Comparison of ENCODE assay signal across 3 cellular contexts in genomic region chr19:43332058-43332922, GRCh38.
TF ChIP-seq lines count a peak whose summit lies in the region.

No MANE protein-coding gene starts in this region.

TF ChIP-seq in liver, 16 proteins besides CTCF, POLR2A, EP300 and RAD21:
- no peak for TF ChIP-seq RXRA (IDR thresholded peaks at IDR 0.05)
- TF ChIP-seq NR2F2 (IDR thresholded peaks at IDR 0.05): peak; percentile 88
- no peak for TF ChIP-seq FOXA1 (IDR thresholded peaks at IDR 0.05)
- TF ChIP-seq, protein P1, sequence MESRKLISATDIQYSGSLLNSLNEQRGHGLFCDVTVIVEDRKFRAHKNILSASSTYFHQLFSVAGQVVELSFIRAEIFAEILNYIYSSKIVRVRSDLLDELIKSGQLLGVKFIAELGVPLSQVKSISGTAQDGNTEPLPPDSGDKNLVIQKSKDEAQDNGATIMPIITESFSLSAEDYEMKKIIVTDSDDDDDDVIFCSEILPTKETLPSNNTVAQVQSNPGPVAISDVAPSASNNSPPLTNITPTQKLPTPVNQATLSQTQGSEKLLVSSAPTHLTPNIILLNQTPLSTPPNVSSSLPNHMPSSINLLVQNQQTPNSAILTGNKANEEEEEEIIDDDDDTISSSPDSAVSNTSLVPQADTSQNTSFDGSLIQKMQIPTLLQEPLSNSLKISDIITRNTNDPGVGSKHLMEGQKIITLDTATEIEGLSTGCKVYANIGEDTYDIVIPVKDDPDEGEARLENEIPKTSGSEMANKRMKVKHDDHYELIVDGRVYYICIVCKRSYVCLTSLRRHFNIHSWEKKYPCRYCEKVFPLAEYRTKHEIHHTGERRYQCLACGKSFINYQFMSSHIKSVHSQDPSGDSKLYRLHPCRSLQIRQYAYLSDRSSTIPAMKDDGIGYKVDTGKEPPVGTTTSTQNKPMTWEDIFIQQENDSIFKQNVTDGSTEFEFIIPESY (IDR thresholded peaks at IDR 0.05): no peak
- TF ChIP-seq ATF3 (IDR thresholded peaks at IDR 0.05): no peak
- no peak for TF ChIP-seq TAF1 (conservative IDR thresholded peaks at IDR 0.05)

TF ChIP-seq in HepG2, 621 proteins besides CTCF, POLR2A, EP300 and RAD21:
- no peak for TF ChIP-seq ZNF781 (CRISPR knock-in tag; IDR thresholded peaks at IDR 0.05; ENCODE audit: borderline replicate concordance, not compliant biosample characterization)
- TF ChIP-seq ZFP37 (CRISPR knock-in tag; IDR thresholded peaks at IDR 0.05; ENCODE audit: borderline replicate concordance): no peak
- no peak for TF ChIP-seq ZNF652 (CRISPR knock-in tag; IDR thresholded peaks at IDR 0.05; ENCODE audit: borderline replicate concordance, low read depth)
- TF ChIP-seq, protein P2, sequence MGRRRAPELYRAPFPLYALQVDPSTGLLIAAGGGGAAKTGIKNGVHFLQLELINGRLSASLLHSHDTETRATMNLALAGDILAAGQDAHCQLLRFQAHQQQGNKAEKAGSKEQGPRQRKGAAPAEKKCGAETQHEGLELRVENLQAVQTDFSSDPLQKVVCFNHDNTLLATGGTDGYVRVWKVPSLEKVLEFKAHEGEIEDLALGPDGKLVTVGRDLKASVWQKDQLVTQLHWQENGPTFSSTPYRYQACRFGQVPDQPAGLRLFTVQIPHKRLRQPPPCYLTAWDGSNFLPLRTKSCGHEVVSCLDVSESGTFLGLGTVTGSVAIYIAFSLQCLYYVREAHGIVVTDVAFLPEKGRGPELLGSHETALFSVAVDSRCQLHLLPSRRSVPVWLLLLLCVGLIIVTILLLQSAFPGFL (CRISPR knock-in tag; IDR thresholded peaks at IDR 0.05): no peak
- no peak for TF ChIP-seq FOXA1 (IDR thresholded peaks at IDR 0.05)
- no peak for TF ChIP-seq FOXA1 (CRISPR knock-in tag; IDR thresholded peaks at IDR 0.05)
- TF ChIP-seq ZHX2 (IDR thresholded peaks at IDR 0.05; ENCODE audit: low read depth): no peak
- no peak for TF ChIP-seq ZHX2 (CRISPR knock-in tag; IDR thresholded peaks at IDR 0.05; ENCODE audit: borderline replicate concordance)
- no peak for TF ChIP-seq ZNF121 (CRISPR knock-in tag; IDR thresholded peaks at IDR 0.05)
- no peak for TF ChIP-seq ZNF563 (CRISPR knock-in tag; IDR thresholded peaks at IDR 0.05)
- no peak for TF ChIP-seq SYNCRIP (IDR thresholded peaks at IDR 0.05; ENCODE audit: insufficient read depth, low read depth, low read length)
- TF ChIP-seq ZNF282 (IDR thresholded peaks at IDR 0.05; ENCODE audit: partially characterized antibody): no peak
- TF ChIP-seq ZNF790 (CRISPR knock-in tag; IDR thresholded peaks at IDR 0.05; ENCODE audit: borderline replicate concordance): no peak
- no peak for TF ChIP-seq ZNF138 (CRISPR knock-in tag; IDR thresholded peaks at IDR 0.05; ENCODE audit: low read depth)
- TF ChIP-seq, protein P3, sequence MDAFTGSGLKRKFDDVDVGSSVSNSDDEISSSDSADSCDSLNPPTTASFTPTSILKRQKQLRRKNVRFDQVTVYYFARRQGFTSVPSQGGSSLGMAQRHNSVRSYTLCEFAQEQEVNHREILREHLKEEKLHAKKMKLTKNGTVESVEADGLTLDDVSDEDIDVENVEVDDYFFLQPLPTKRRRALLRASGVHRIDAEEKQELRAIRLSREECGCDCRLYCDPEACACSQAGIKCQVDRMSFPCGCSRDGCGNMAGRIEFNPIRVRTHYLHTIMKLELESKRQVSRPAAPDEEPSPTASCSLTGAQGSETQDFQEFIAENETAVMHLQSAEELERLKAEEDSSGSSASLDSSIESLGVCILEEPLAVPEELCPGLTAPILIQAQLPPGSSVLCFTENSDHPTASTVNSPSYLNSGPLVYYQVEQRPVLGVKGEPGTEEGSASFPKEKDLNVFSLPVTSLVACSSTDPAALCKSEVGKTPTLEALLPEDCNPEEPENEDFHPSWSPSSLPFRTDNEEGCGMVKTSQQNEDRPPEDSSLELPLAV (CRISPR knock-in tag; conservative IDR thresholded peaks at IDR 0.05; ENCODE audit: low read depth): no peak

TF ChIP-seq in K562, 482 proteins besides CTCF, POLR2A, EP300 and RAD21:
- TF ChIP-seq MCM5 (IDR thresholded peaks at IDR 0.05; ENCODE audit: low read depth) (no peak), IRF2 (CRISPR knock-in tag; IDR thresholded peaks at IDR 0.05) (no peak), ZNF184 (CRISPR knock-in tag; IDR thresholded peaks at IDR 0.05) (no peak), ZNF133 (CRISPR knock-in tag; IDR thresholded peaks at IDR 0.05) (no peak), LARP7 (IDR thresholded peaks at IDR 0.05) (no peak), RBM39 (optimal IDR thresholded peaks at IDR 0.05; ENCODE audit: low read depth, low read length) (no peak), TBP (optimal IDR thresholded peaks at IDR 0.05; ENCODE audit: low read depth, low read length) (no peak)
- TF ChIP-seq, protein P4, sequence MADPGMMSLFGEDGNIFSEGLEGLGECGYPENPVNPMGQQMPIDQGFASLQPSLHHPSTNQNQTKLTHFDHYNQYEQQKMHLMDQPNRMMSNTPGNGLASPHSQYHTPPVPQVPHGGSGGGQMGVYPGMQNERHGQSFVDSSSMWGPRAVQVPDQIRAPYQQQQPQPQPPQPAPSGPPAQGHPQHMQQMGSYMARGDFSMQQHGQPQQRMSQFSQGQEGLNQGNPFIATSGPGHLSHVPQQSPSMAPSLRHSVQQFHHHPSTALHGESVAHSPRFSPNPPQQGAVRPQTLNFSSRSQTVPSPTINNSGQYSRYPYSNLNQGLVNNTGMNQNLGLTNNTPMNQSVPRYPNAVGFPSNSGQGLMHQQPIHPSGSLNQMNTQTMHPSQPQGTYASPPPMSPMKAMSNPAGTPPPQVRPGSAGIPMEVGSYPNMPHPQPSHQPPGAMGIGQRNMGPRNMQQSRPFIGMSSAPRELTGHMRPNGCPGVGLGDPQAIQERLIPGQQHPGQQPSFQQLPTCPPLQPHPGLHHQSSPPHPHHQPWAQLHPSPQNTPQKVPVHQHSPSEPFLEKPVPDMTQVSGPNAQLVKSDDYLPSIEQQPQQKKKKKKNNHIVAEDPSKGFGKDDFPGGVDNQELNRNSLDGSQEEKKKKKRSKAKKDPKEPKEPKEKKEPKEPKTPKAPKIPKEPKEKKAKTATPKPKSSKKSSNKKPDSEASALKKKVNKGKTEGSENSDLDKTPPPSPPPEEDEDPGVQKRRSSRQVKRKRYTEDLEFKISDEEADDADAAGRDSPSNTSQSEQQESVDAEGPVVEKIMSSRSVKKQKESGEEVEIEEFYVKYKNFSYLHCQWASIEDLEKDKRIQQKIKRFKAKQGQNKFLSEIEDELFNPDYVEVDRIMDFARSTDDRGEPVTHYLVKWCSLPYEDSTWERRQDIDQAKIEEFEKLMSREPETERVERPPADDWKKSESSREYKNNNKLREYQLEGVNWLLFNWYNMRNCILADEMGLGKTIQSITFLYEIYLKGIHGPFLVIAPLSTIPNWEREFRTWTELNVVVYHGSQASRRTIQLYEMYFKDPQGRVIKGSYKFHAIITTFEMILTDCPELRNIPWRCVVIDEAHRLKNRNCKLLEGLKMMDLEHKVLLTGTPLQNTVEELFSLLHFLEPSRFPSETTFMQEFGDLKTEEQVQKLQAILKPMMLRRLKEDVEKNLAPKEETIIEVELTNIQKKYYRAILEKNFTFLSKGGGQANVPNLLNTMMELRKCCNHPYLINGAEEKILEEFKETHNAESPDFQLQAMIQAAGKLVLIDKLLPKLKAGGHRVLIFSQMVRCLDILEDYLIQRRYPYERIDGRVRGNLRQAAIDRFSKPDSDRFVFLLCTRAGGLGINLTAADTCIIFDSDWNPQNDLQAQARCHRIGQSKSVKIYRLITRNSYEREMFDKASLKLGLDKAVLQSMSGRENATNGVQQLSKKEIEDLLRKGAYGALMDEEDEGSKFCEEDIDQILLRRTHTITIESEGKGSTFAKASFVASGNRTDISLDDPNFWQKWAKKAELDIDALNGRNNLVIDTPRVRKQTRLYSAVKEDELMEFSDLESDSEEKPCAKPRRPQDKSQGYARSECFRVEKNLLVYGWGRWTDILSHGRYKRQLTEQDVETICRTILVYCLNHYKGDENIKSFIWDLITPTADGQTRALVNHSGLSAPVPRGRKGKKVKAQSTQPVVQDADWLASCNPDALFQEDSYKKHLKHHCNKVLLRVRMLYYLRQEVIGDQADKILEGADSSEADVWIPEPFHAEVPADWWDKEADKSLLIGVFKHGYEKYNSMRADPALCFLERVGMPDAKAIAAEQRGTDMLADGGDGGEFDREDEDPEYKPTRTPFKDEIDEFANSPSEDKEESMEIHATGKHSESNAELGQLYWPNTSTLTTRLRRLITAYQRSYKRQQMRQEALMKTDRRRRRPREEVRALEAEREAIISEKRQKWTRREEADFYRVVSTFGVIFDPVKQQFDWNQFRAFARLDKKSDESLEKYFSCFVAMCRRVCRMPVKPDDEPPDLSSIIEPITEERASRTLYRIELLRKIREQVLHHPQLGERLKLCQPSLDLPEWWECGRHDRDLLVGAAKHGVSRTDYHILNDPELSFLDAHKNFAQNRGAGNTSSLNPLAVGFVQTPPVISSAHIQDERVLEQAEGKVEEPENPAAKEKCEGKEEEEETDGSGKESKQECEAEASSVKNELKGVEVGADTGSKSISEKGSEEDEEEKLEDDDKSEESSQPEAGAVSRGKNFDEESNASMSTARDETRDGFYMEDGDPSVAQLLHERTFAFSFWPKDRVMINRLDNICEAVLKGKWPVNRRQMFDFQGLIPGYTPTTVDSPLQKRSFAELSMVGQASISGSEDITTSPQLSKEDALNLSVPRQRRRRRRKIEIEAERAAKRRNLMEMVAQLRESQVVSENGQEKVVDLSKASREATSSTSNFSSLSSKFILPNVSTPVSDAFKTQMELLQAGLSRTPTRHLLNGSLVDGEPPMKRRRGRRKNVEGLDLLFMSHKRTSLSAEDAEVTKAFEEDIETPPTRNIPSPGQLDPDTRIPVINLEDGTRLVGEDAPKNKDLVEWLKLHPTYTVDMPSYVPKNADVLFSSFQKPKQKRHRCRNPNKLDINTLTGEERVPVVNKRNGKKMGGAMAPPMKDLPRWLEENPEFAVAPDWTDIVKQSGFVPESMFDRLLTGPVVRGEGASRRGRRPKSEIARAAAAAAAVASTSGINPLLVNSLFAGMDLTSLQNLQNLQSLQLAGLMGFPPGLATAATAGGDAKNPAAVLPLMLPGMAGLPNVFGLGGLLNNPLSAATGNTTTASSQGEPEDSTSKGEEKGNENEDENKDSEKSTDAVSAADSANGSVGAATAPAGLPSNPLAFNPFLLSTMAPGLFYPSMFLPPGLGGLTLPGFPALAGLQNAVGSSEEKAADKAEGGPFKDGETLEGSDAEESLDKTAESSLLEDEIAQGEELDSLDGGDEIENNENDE (IDR thresholded peaks at IDR 0.05; ENCODE audit: low read depth, low read length): no peak
- TF ChIP-seq, protein P5, sequence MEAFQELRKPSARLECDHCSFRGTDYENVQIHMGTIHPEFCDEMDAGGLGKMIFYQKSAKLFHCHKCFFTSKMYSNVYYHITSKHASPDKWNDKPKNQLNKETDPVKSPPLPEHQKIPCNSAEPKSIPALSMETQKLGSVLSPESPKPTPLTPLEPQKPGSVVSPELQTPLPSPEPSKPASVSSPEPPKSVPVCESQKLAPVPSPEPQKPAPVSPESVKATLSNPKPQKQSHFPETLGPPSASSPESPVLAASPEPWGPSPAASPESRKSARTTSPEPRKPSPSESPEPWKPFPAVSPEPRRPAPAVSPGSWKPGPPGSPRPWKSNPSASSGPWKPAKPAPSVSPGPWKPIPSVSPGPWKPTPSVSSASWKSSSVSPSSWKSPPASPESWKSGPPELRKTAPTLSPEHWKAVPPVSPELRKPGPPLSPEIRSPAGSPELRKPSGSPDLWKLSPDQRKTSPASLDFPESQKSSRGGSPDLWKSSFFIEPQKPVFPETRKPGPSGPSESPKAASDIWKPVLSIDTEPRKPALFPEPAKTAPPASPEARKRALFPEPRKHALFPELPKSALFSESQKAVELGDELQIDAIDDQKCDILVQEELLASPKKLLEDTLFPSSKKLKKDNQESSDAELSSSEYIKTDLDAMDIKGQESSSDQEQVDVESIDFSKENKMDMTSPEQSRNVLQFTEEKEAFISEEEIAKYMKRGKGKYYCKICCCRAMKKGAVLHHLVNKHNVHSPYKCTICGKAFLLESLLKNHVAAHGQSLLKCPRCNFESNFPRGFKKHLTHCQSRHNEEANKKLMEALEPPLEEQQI (IDR thresholded peaks at IDR 0.05): no peak
- TF ChIP-seq, protein P6, sequence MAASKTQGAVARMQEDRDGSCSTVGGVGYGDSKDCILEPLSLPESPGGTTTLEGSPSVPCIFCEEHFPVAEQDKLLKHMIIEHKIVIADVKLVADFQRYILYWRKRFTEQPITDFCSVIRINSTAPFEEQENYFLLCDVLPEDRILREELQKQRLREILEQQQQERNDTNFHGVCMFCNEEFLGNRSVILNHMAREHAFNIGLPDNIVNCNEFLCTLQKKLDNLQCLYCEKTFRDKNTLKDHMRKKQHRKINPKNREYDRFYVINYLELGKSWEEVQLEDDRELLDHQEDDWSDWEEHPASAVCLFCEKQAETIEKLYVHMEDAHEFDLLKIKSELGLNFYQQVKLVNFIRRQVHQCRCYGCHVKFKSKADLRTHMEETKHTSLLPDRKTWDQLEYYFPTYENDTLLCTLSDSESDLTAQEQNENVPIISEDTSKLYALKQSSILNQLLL (CRISPR knock-in tag; IDR thresholded peaks at IDR 0.05; ENCODE audit: borderline replicate concordance): no peak
